In genomic region chr16:28475221-28475620, GRCh38 we compare ENCODE assay signal across 30 cellular contexts. TPM values are rescaled to one million over a fixed set of nuclear protein-coding genes. Genes with fewer than 3 reads are reported as not detected.
A peak's percentile ranks its signal among the peaks of the same experiment; 100 is the strongest.
DNase-seq lines count a peak whose midpoint lies in the region; ATAC-seq and TF ChIP-seq lines count a peak whose summit lies in the region.
"Had no signal": no experiment of that assay in that cellular context is flagged by ENCODE, and none has a peak within 500 bp of the region (broad histone marks: within the 10 kb centered on the region; RNA-seq: fewer than 3 reads in every experiment).

No MANE protein-coding gene starts in this region.

- H3K9me3 ChIP-seq in CD8-positive, alpha-beta T cell (ENCODE audit: low read length): no peaks in the 10 kb centered on the region
- H3K9me3 ChIP-seq in colonic mucosa: no peaks in the 10 kb centered on the region
- H3K9me3 ChIP-seq: SJSA1 had no signal

- H3K9ac ChIP-seq in colonic mucosa (ENCODE audit: low read depth in 2 of 2, low read length in 2 of 2): no peak overlapping the region

- H3K4me1 ChIP-seq in CD8-positive, alpha-beta T cell (ENCODE audit: insufficient read depth, low read length): no peaks in the 10 kb centered on the region
- no peaks in the 10 kb centered on the region for H3K4me1 ChIP-seq in colonic mucosa

- no peak overlapping the region for H3K27ac ChIP-seq in CD8-positive, alpha-beta T cell (ENCODE audit: low read depth, low read length)
- H3K27ac ChIP-seq in colonic mucosa: no peak overlapping the region
- no peak overlapping the region for H3K27ac ChIP-seq in substantia nigra (ENCODE audit: low read depth, low read length, poor library complexity, severe bottlenecking)
- H3K27ac ChIP-seq: SJSA1 had no signal

- no peaks in the 10 kb centered on the region for H3K27me3 Mint-ChIP-seq in activated naive CD8-positive, alpha-beta T cell treated with anti-CD3 and anti-CD28 coated beads, Interleukin-2, amount 10 ng/mL, durations not matched to agents 7 days and 5 days
- H3K27me3 Mint-ChIP-seq in activated naive CD8-positive, alpha-beta T cell treated with anti-CD3 and anti-CD28 coated beads, Interleukin-2, amount 50 U/mL, for 24 hours: no peaks in the 10 kb centered on the region
- H3K27me3 Mint-ChIP-seq in CD8-positive, alpha-beta T cell (ENCODE audit: low read depth): no peaks in the 10 kb centered on the region
- no peaks in the 10 kb centered on the region for H3K27me3 Mint-ChIP-seq in WTC11 (ENCODE audit: low read depth)

- no peaks in the 10 kb centered on the region for H3K27me3 ChIP-seq in CD8-positive, alpha-beta T cell (ENCODE audit: insufficient read depth, low read length)
- no peaks in the 10 kb centered on the region for H3K27me3 ChIP-seq in colonic mucosa
- H3K27me3 ChIP-seq: SJSA1 had no signal

- CTCF ChIA-PET in CD8-positive, alpha-beta T cell (lab: Charles Lee): no interaction called here
- CTCF ChIA-PET in WTC11 (lab: Charles Lee): no interaction called here

- no peak for ATAC-seq in activated naive CD8-positive, alpha-beta T cell treated with anti-CD3 and anti-CD28 coated beads, Interleukin-2, amount 10 ng/mL, durations not matched to agents 7 days and 5 days (ENCODE audit: low read depth)
- no peak for ATAC-seq in activated naive CD8-positive, alpha-beta T cell treated with anti-CD3 and anti-CD28 coated beads, Interleukin-2, amount 50 U/mL, for 24 hours
- ATAC-seq in CD8-positive, alpha-beta T cell: no peak
- ATAC-seq in GM19351 (IDR thresholded peaks at IDR 0.05; ENCODE audit: unreplicated experiment) (no peak), WTC11 (no peak)
- ATAC-seq: GM23338, PC-3, Right ventricle myocardium inferior had no signal

- H3K9me3 Mint-ChIP-seq in activated naive CD8-positive, alpha-beta T cell treated with anti-CD3 and anti-CD28 coated beads, Interleukin-2, amount 10 ng/mL, durations not matched to agents 7 days and 5 days: no peaks in the 10 kb centered on the region
- no peaks in the 10 kb centered on the region for H3K9me3 Mint-ChIP-seq in activated naive CD8-positive, alpha-beta T cell treated with anti-CD3 and anti-CD28 coated beads, Interleukin-2, amount 50 U/mL, for 24 hours
- no peaks in the 10 kb centered on the region for H3K9me3 Mint-ChIP-seq in CD8-positive, alpha-beta T cell
- no peaks in the 10 kb centered on the region for H3K9me3 Mint-ChIP-seq in WTC11
- H3K9me3 Mint-ChIP-seq: GM23338, H9 had no signal

- intact Hi-C loops in CD8-positive, alpha-beta T cell (cut with DNase I, micrococcal nuclease): no loop called here
- intact Hi-C loops in colonic mucosa (cut with DNase I) (no loop called here), posterior vena cava (cut with DNase I) (no loop called here)

- POLR2A ChIA-PET in activated naive CD8-positive, alpha-beta T cell treated with anti-CD3 and anti-CD28 coated beads, Interleukin-2, amount 10 ng/mL, durations not matched to agents 7 days and 5 days (lab: Charles Lee): no interaction called here
- POLR2A ChIA-PET in CD8-positive, alpha-beta T cell (lab: Charles Lee): no interaction called here
- POLR2A ChIA-PET in WTC11 (lab: Charles Lee): no interaction called here

- peaks cover 14% of the 10 kb centered on the region for H3K36me3 Mint-ChIP-seq in activated naive CD8-positive, alpha-beta T cell treated with anti-CD3 and anti-CD28 coated beads, Interleukin-2, amount 10 ng/mL, durations not matched to agents 7 days and 5 days
- H3K36me3 Mint-ChIP-seq in activated naive CD8-positive, alpha-beta T cell treated with anti-CD3 and anti-CD28 coated beads, Interleukin-2, amount 50 U/mL, for 24 hours (ENCODE audit: low read depth): peaks cover 17% of the 10 kb centered on the region
- peaks cover 55% of the 10 kb centered on the region for H3K36me3 Mint-ChIP-seq in CD8-positive, alpha-beta T cell
- H3K36me3 Mint-ChIP-seq in WTC11: peaks cover 4% of the 10 kb centered on the region

- H3K36me3 ChIP-seq in CD8-positive, alpha-beta T cell (ENCODE audit: insufficient read depth, low read length): peaks cover 19% of the 10 kb centered on the region
- H3K36me3 ChIP-seq in colonic mucosa: peaks cover 11% of the 10 kb centered on the region

- TF ChIP-seq CTCF in CD8-positive, alpha-beta T cell (IDR thresholded peaks at IDR 0.05): no peak
- TF ChIP-seq CTCF in colonic mucosa (IDR thresholded peaks at IDR 0.05) (no peak), WTC11 (IDR thresholded peaks at IDR 0.05) (no peak)

- H3K4me3 Mint-ChIP-seq in activated naive CD8-positive, alpha-beta T cell treated with anti-CD3 and anti-CD28 coated beads, Interleukin-2, amount 10 ng/mL, durations not matched to agents 7 days and 5 days: no peak overlapping the region
- no peak overlapping the region for H3K4me3 Mint-ChIP-seq in activated naive CD8-positive, alpha-beta T cell treated with anti-CD3 and anti-CD28 coated beads, Interleukin-2, amount 50 U/mL, for 24 hours
- H3K4me3 Mint-ChIP-seq in CD8-positive, alpha-beta T cell: no peak overlapping the region
- no peak overlapping the region for H3K4me3 Mint-ChIP-seq in WTC11
- H3K4me3 Mint-ChIP-seq: GM23338, H9 had no signal

- H3K4me1 Mint-ChIP-seq in activated naive CD8-positive, alpha-beta T cell treated with anti-CD3 and anti-CD28 coated beads, Interleukin-2, amount 10 ng/mL, durations not matched to agents 7 days and 5 days: peaks cover 4% of the 10 kb centered on the region
- peaks cover 12% of the 10 kb centered on the region for H3K4me1 Mint-ChIP-seq in activated naive CD8-positive, alpha-beta T cell treated with anti-CD3 and anti-CD28 coated beads, Interleukin-2, amount 50 U/mL, for 24 hours
- H3K4me1 Mint-ChIP-seq in CD8-positive, alpha-beta T cell (ENCODE audit: low read depth): peaks cover 5% of the 10 kb centered on the region
- H3K4me1 Mint-ChIP-seq in WTC11: no peaks in the 10 kb centered on the region
- H3K4me1 Mint-ChIP-seq: GM23338 had no signal

- H3K4me3 ChIP-seq in CD8-positive, alpha-beta T cell (ENCODE audit: low read depth, low read length): no peak overlapping the region
- H3K4me3 ChIP-seq in colonic mucosa: no peak overlapping the region
- H3K4me3 ChIP-seq: GM23338, SJSA1 had no signal

- no peak overlapping the region for H3K27ac Mint-ChIP-seq in activated naive CD8-positive, alpha-beta T cell treated with anti-CD3 and anti-CD28 coated beads, Interleukin-2, amount 10 ng/mL, durations not matched to agents 7 days and 5 days
- H3K27ac Mint-ChIP-seq in activated naive CD8-positive, alpha-beta T cell treated with anti-CD3 and anti-CD28 coated beads, Interleukin-2, amount 50 U/mL, for 24 hours: no peak overlapping the region
- H3K27ac Mint-ChIP-seq in CD8-positive, alpha-beta T cell: peak overlapping the region; percentile 63
- no peak overlapping the region for H3K27ac Mint-ChIP-seq in WTC11
- H3K27ac Mint-ChIP-seq: GM23338, H9 had no signal

- peak; percentile 5 for DNase-seq in activated naive CD8-positive, alpha-beta T cell treated with anti-CD3 and anti-CD28 coated beads, Interleukin-2, amount 10 ng/mL, durations not matched to agents 7 days and 5 days
- no peak for DNase-seq in activated naive CD8-positive, alpha-beta T cell treated with anti-CD3 and anti-CD28 coated beads, Interleukin-2, amount 50 U/mL, for 24 hours
- DNase-seq in CD8-positive, alpha-beta T cell: no peak
- DNase-seq in colonic mucosa: peak; percentile 9
- DNase-seq in posterior vena cava (ENCODE audit: low spot score): peak; percentile 9
- no peak for DNase-seq in WTC11 (ENCODE audit: low spot score)
- DNase-seq in substantia nigra (lab: John Stamatoyannopoulos, UW): no peak
- DNase-seq: C1 segment of cervical spinal cord; COR-L47; DMS53; H9; Kasumi-1; MV-4-11; NCI-H1105; NCI-H2029; NCI-H446 treated with DMSO at 0.1 percent for 48 hours; NCI-H526; NCI-H82; NK-92 treated with Interleukin-12 subunit alpha and Interleukin-12 subunit beta, amount 100 ng/mL, for 24 hours; PC-3 had no signal

TF ChIP-seq in WTC11, 78 proteins besides CTCF, POLR2A, EP300 and RAD21 (continues in another document):
- no peak for TF ChIP-seq NFE2L1 (CRISPR knock-in tag; IDR thresholded peaks at IDR 0.05)
- TF ChIP-seq PRRX2 (CRISPR knock-in tag; IDR thresholded peaks at IDR 0.05): no peak
- TF ChIP-seq, protein P1, sequence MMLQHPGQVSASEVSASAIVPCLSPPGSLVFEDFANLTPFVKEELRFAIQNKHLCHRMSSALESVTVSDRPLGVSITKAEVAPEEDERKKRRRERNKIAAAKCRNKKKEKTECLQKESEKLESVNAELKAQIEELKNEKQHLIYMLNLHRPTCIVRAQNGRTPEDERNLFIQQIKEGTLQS (CRISPR knock-in tag; conservative IDR thresholded peaks at IDR 0.05): no peak
- TF ChIP-seq, protein P2, sequence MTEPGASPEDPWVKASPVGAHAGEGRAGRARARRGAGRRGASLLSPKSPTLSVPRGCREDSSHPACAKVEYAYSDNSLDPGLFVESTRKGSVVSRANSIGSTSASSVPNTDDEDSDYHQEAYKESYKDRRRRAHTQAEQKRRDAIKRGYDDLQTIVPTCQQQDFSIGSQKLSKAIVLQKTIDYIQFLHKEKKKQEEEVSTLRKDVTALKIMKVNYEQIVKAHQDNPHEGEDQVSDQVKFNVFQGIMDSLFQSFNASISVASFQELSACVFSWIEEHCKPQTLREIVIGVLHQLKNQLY (CRISPR knock-in tag; IDR thresholded peaks at IDR 0.05): no peak
- no peak for TF ChIP-seq NR2C2 (CRISPR knock-in tag; IDR thresholded peaks at IDR 0.05)
- no peak for TF ChIP-seq NFYB (CRISPR knock-in tag; conservative IDR thresholded peaks at IDR 0.05; ENCODE audit: low read depth)
- no peak for TF ChIP-seq NFATC4 (CRISPR knock-in tag; IDR thresholded peaks at IDR 0.05)
- TF ChIP-seq ELF4 (CRISPR knock-in tag; IDR thresholded peaks at IDR 0.05; ENCODE audit: low read depth): no peak

RNA-seq across cellular contexts. Expression of gene NPIPB7, which starts 3.1 kb away (rescaled TPM):
- total RNA-seq in activated naive CD8-positive, alpha-beta T cell treated with anti-CD3 and anti-CD28 coated beads, Interleukin-2, amount 10 ng/mL, durations not matched to agents 7 days and 5 days: under 1 TPM in 1 of 2 experiments, not detected in 1; 0.25 TPM
- not detected for total RNA-seq in CD8-positive, alpha-beta T cell
- under 1 TPM in 1 of 2 donors, not detected in 1; 0.40 TPM for total RNA-seq in colonic mucosa
- total RNA-seq in posterior vena cava: not detected
- 0.33 to 0.92 TPM (median 0.66 TPM) in 3 replicates for total RNA-seq in WTC11 (2021)
- total RNA-seq: A673, Daoy, G401, HT-29, M059J, PC-3, Right ventricle myocardium inferior, RPMI7951, SJSA1 had no signal

RNA-seq across cellular contexts. Expression of gene CLN3, which starts 16.7 kb away (rescaled TPM):
- total RNA-seq in activated naive CD8-positive, alpha-beta T cell treated with anti-CD3 and anti-CD28 coated beads, Interleukin-2, amount 10 ng/mL, durations not matched to agents 7 days and 5 days: 10 to 100 TPM; 58.4 to 60.0 TPM
- 10 to 100 TPM; 37.0 to 43.2 TPM for total RNA-seq in CD8-positive, alpha-beta T cell
- total RNA-seq in colonic mucosa (100 to 1,000 TPM; 101 to 123 TPM), posterior vena cava (10 to 100 TPM; 15.7 to 22.8 TPM), WTC11 (2021) (20.9 to 23.9 TPM (median 22.3 TPM) in 3 replicates)

RNA-seq across cellular contexts. Expression of gene APOBR, which starts 19.2 kb away (rescaled TPM):
- total RNA-seq in activated naive CD8-positive, alpha-beta T cell treated with anti-CD3 and anti-CD28 coated beads, Interleukin-2, amount 10 ng/mL, durations not matched to agents 7 days and 5 days: 10 to 100 TPM; 23.9 to 26.1 TPM
- total RNA-seq in CD8-positive, alpha-beta T cell: 1 to 10 TPM; 6.3 TPM
- 10 to 100 TPM; 60.8 to 87.4 TPM for total RNA-seq in colonic mucosa
- 1 to 10 TPM; 2.1 to 2.7 TPM for total RNA-seq in posterior vena cava
- total RNA-seq in WTC11 (2021): 0.09 to 0.11 TPM in 2 of 3 replicates, not detected in the other
- total RNA-seq: A673, H9, HT-29, M059J, RPMI7951, SJSA1 had no signal

RNA-seq across cellular contexts. Expression of gene IL27, which starts 31.4 kb away (rescaled TPM):
- not detected for total RNA-seq in activated naive CD8-positive, alpha-beta T cell treated with anti-CD3 and anti-CD28 coated beads, Interleukin-2, amount 10 ng/mL, durations not matched to agents 7 days and 5 days
- total RNA-seq in CD8-positive, alpha-beta T cell: not detected
- total RNA-seq in colonic mucosa (not detected), posterior vena cava (not detected), WTC11 (2021) (not detected in 3 replicates)
- total RNA-seq: A673, Daoy, G401, GM23338, H9, HT-29, M059J, PC-3, Right ventricle myocardium inferior, RPMI7951, SJSA1 had no signal

Comparison
In these comparisons a context has a peak if more than half of its experiments do, and no peak if none do; other contexts are left out.
1. DNase-seq: peak in activated naive CD8-positive, alpha-beta T cell treated with anti-CD3 and anti-CD28 coated beads, Interleukin-2, amount 10 ng/mL, durations not matched to agents 7 days and 5 days (single experiment), colonic mucosa (single experiment) and posterior vena cava (single experiment); none in activated naive CD8-positive, alpha-beta T cell treated with anti-CD3 and anti-CD28 coated beads, Interleukin-2, amount 50 U/mL, for 24 hours (single experiment), CD8-positive, alpha-beta T cell (0 of 7), WTC11 (single experiment) and substantia nigra (0 of 49).